7 cellular contexts compared by ENCODE assay signal in genomic region chr9:68323749-68324148, GRCh38. TPM values are rescaled to one million over a fixed set of nuclear protein-coding genes. Genes with fewer than 3 reads are reported as not detected.
"Had no signal": no experiment of that assay in that cellular context is flagged by ENCODE, and none has a peak within 500 bp of the region (broad histone marks: within the 10 kb centered on the region; RNA-seq: fewer than 3 reads in every experiment).

No MANE protein-coding gene starts in this region.

RNA-seq across cellular contexts. Expression of gene FOXD4L3, which starts 21.1 kb away (rescaled TPM):
- total RNA-seq: GM23248, GM23338, H1, H4, H7, H9, HFFc6 had no signal

RNA-seq across cellular contexts. Expression of gene PGM5, which starts 32.7 kb away (rescaled TPM):
- total RNA-seq: GM23338, H1, H9 had no signal
